In genomic region chr5:139517683-139518564, GRCh38 we compare ENCODE assay signal across 8 cellular contexts. TPM values are rescaled to one million over a fixed set of nuclear protein-coding genes. Genes with fewer than 3 reads are reported as not detected.
DNase-seq lines count a peak whose midpoint lies in the region; ATAC-seq and TF ChIP-seq lines count a peak whose summit lies in the region.

No MANE protein-coding gene starts in this region.

- peak overlapping the region; percentile 64 for H3K4me3 ChIP-seq in AG04450 (ENCODE audit: low read depth, low read length)

- TF ChIP-seq CTCF in AG04450 (IDR thresholded peaks at IDR 0.05; ENCODE audit: low read depth, low read length) = peak; percentile 89

- CTCF ChIA-PET in AG04450 (lab: Charles Lee) = interaction anchor here (0.6 to 7.8 kb wide), 18 partner anchors 11 to 175 kb away, joined by 3 to 231 read pairs (median 3); partner anchors contain the start of gene STING1

- H3K27ac ChIP-seq in AG04450 (ENCODE audit: low read depth, low read length) = peak overlapping the region; percentile 52

- TF ChIP-seq POLR2A in GM18526 (IDR thresholded peaks at IDR 0.05; ENCODE audit: extremely low read depth, insufficient read length) = peak; percentile 76

- no peaks in the 10 kb centered on the region for H3K27me3 ChIP-seq in AG04450 (ENCODE audit: control insufficient read depth, insufficient read depth, low read length)

- POLR2A ChIA-PET in AG04450 (lab: Yijun Ruan, JAX) = interaction anchor here (1.0 to 1.6 kb wide), 4 partner anchors 43 to 247 kb away, joined by 3 to 4 read pairs (median 4); partner anchors contain the start of genes DNAJC18 and UBE2D2

- ATAC-seq in HG03064 (IDR thresholded peaks at IDR 0.05; ENCODE audit: low read depth, unreplicated experiment) = peak; percentile 91
- peak; percentile 89 to 93 for ATAC-seq in activated CD4-positive, CD25-positive, alpha-beta regulatory T cell treated with anti-CD3 and anti-CD28 coated beads, Interleukin-2, amount 50 U/mL, for 24 hours

- DNase-seq in AG04450 (ENCODE audit: low read depth, low spot score) (peak; percentile 47), NCI-H2196 (lab: John Stamatoyannopoulos, UW; ENCODE audit: unreplicated experiment) (peak; percentile 95), cerebellum (ENCODE audit: low spot score) (peak; percentile 89), kidney tubule cell (ENCODE audit: low spot score) (peak; percentile 90)
- peak; percentile 75 to 88 (median 85) for DNase-seq in stimulated activated CD4-positive, alpha-beta T cell treated with anti-CD3 and anti-CD28 coated beads, Interleukin-1b, Interleukin-23, amount 100 ng/mL, for 24 hours (ENCODE audit: low read depth in 4 of 4, low spot score in 1 of 4)

- H3K9me3 ChIP-seq in AG04450 (ENCODE audit: control insufficient read depth, insufficient read depth, low read length) = no peaks in the 10 kb centered on the region

RNA-seq across cellular contexts. Expression of gene STING1, which starts 35.4 kb away (rescaled TPM):
- polyA plus RNA-seq in AG04450 (2011; rRNA removed) = 50.6 and 66.9 TPM in 2 replicates
- polyA minus RNA-seq in AG04450 (2011; rRNA and poly(A)+ RNA removed) = 44.3 and 61.7 TPM in 2 replicates
- total RNA-seq in cerebellum = 6.3 TPM

RNA-seq across cellular contexts. Expression of gene UBE2D2, which starts 43.2 kb away (rescaled TPM):
- polyA plus RNA-seq in AG04450 (2011; rRNA removed) = 51.5 and 60.9 TPM in 2 replicates
- polyA minus RNA-seq in AG04450 (2011; rRNA and poly(A)+ RNA removed) = 13.2 and 44.0 TPM in 2 replicates
- 81.3 TPM for total RNA-seq in cerebellum

RNA-seq across cellular contexts. Expression of gene SMIM33, which starts 47.1 kb away (rescaled TPM):
- polyA plus RNA-seq in AG04450 (2011; rRNA removed) = not detected in 2 replicates
- not detected in 2 replicates for polyA minus RNA-seq in AG04450 (2011; rRNA and poly(A)+ RNA removed)
- not detected for total RNA-seq in cerebellum

RNA-seq across cellular contexts. Expression of gene ECSCR, which starts 55.4 kb away (rescaled TPM):
- 0.82 and 1.1 TPM in 2 replicates for polyA plus RNA-seq in AG04450 (2011; rRNA removed)
- polyA minus RNA-seq in AG04450 (2011; rRNA and poly(A)+ RNA removed) = 0.64 and 0.91 TPM in 2 replicates
- total RNA-seq in cerebellum = 6.1 TPM

Comparison
In these comparisons a context has a peak if more than half of its experiments do, and no peak if none do; other contexts are left out.
1. Peak in every context shown above with its lines: DNase-seq, ATAC-seq, H3K4me3 ChIP-seq and H3K27ac ChIP-seq.